Comparison of ENCODE assay signal across 12 cellular contexts in the genomic region with DNA sequence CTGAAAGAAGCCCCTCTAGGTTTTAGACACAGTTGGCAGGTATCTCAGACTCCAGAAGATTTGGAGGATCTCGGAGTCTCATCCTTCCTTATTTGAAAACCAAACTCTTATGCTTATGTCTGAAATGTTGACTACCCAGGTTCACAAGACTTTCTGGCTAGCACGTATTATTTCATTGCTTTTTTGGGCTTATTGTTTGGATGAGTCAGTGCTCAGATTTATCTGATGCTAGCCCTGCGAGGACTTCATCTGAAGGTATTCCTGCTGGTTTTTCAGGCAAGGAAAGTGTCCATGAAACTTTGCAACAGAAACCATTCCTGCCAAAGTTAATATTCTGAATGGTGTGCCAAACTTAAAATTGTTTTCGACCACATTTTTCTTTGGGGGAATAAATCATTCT.
"Had no signal": no experiment of that assay in that cellular context is flagged by ENCODE, and none has a peak within 500 bp of the region (broad histone marks: within the 10 kb centered on the region; RNA-seq: fewer than 3 reads in every experiment).

No MANE protein-coding gene starts in this region.

- H3K27me3 ChIP-seq: dorsolateral prefrontal cortex, esophagus squamous epithelium, gastroesophageal sphincter, tibial nerve had no signal

- DNase-seq: activated effector memory CD4-positive, alpha-beta T cell treated with Interleukin-2 at 50 U/mL for 16 hours; dorsolateral prefrontal cortex; esophagus squamous epithelium; kidney glomerular epithelial cell; midbrain; right cardiac atrium; small intestine; stimulated activated naive B cell treated with anti-CD40 and anti-IgM and Interleukin-4, amounts not matched to agents 10 μg/mL and 1 μg/mL and 100 μg/mL, for 72 hours had no signal

- H3K9me3 ChIP-seq: esophagus squamous epithelium, gastroesophageal sphincter, tibial nerve had no signal

- H3K27ac ChIP-seq: esophagus squamous epithelium, gastroesophageal sphincter, tibial nerve had no signal

- H3K4me3 ChIP-seq: dorsolateral prefrontal cortex, esophagus squamous epithelium, gastroesophageal sphincter, tibial nerve had no signal

- H3K36me3 ChIP-seq: esophagus squamous epithelium, gastroesophageal sphincter, tibial nerve had no signal

- ATAC-seq: activated CD4-positive, CD25-positive, alpha-beta regulatory T cell treated with anti-CD3 and anti-CD28 coated beads, Interleukin-2, amount 50 U/mL, for 24 hours; activated naive CD4-positive, alpha-beta T cell treated with anti-CD3 and anti-CD28 coated beads, Interleukin-2, amount 50 U/mL, for 72 hours; gastroesophageal sphincter; right cardiac atrium; stimulated activated naive B cell treated with anti-CD40 and anti-IgM and Interleukin-4, amounts not matched to agents 10 μg/mL and 1 μg/mL and 100 μg/mL, for 72 hours had no signal
